In genomic region chr20:61516398-61517208, GRCh38 we compare ENCODE assay signal across 1 cellular context.
TF ChIP-seq lines count a peak whose summit lies in the region.

No MANE protein-coding gene starts in this region.

TF ChIP-seq in WTC11, 78 proteins besides CTCF, POLR2A, EP300 and RAD21 (continued from another document):
- no peak for TF ChIP-seq PRDM15 (CRISPR knock-in tag; IDR thresholded peaks at IDR 0.05)
